ENCODE assay signal across 1 cellular context in the genomic region with DNA sequence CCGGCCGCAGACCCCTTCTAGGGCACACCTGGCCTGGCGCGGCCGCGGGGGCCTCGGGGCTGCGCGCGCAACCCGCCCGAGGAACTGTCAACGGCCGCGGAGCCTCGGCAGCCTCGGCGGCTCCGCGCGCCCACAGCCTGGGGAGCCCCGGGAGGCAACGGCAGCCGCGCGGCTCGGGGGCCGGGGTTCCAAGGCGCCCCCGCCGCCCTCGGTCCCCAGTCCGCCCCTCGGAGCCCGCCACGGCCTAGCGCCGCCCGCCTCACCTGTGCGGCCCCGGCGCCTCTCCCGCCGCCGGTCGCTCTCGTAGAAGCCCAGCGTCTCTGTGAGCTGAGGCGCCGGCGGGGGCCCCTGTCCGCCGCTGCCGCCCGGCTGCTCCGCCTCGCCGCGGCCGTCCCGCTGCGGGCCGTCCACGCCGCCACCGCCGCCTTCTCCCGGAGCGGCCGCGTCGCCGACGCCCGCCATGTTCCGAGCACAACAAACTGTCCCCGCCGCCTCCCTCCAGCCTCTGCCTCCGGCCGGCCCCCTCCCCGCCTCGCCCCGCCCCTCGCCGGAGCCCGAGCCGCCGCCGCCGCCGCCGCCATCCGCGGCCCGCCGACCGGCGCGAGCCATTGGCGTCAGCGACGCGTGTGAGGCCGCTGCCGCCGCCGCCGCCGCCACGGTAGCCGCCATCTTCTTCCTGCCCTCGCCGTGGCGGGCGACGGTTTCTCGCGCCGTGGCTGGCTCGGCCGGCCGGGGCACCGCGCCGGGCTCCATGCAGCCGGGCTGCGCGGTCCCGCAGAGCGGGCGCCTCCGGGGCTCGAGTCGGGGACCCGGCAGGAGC.
TF ChIP-seq lines count a peak whose summit lies in the region.

A gene with protein sequence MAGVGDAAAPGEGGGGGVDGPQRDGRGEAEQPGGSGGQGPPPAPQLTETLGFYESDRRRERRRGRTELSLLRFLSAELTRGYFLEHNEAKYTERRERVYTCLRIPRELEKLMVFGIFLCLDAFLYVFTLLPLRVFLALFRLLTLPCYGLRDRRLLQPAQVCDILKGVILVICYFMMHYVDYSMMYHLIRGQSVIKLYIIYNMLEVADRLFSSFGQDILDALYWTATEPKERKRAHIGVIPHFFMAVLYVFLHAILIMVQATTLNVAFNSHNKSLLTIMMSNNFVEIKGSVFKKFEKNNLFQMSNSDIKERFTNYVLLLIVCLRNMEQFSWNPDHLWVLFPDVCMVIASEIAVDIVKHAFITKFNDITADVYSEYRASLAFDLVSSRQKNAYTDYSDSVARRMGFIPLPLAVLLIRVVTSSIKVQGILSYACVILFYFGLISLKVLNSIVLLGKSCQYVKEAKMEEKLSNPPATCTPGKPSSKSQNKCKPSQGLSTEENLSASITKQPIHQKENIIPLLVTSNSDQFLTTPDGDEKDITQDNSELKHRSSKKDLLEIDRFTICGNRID (minus strand): TSS at position 476 of the 820 bp plus-strand sequence. CDS start 14 bp downstream, at position 462.

TF ChIP-seq in HepG2, 621 proteins besides CTCF, POLR2A, EP300 and RAD21 (continued from another document and continues in another):
- TF ChIP-seq, protein P1, sequence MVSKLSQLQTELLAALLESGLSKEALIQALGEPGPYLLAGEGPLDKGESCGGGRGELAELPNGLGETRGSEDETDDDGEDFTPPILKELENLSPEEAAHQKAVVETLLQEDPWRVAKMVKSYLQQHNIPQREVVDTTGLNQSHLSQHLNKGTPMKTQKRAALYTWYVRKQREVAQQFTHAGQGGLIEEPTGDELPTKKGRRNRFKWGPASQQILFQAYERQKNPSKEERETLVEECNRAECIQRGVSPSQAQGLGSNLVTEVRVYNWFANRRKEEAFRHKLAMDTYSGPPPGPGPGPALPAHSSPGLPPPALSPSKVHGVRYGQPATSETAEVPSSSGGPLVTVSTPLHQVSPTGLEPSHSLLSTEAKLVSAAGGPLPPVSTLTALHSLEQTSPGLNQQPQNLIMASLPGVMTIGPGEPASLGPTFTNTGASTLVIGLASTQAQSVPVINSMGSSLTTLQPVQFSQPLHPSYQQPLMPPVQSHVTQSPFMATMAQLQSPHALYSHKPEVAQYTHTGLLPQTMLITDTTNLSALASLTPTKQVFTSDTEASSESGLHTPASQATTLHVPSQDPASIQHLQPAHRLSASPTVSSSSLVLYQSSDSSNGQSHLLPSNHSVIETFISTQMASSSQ (IDR thresholded peaks at IDR 0.05; ENCODE audit: low read depth): no peak
- TF ChIP-seq, protein P1 (CRISPR knock-in tag; IDR thresholded peaks at IDR 0.05; ENCODE audit: borderline replicate concordance): no peak
- TF ChIP-seq HDAC1 (CRISPR knock-in tag; IDR thresholded peaks at IDR 0.05): no peak
- no peak for TF ChIP-seq ZNF614 (CRISPR knock-in tag; IDR thresholded peaks at IDR 0.05; ENCODE audit: borderline replicate concordance)
- TF ChIP-seq, protein P2, sequence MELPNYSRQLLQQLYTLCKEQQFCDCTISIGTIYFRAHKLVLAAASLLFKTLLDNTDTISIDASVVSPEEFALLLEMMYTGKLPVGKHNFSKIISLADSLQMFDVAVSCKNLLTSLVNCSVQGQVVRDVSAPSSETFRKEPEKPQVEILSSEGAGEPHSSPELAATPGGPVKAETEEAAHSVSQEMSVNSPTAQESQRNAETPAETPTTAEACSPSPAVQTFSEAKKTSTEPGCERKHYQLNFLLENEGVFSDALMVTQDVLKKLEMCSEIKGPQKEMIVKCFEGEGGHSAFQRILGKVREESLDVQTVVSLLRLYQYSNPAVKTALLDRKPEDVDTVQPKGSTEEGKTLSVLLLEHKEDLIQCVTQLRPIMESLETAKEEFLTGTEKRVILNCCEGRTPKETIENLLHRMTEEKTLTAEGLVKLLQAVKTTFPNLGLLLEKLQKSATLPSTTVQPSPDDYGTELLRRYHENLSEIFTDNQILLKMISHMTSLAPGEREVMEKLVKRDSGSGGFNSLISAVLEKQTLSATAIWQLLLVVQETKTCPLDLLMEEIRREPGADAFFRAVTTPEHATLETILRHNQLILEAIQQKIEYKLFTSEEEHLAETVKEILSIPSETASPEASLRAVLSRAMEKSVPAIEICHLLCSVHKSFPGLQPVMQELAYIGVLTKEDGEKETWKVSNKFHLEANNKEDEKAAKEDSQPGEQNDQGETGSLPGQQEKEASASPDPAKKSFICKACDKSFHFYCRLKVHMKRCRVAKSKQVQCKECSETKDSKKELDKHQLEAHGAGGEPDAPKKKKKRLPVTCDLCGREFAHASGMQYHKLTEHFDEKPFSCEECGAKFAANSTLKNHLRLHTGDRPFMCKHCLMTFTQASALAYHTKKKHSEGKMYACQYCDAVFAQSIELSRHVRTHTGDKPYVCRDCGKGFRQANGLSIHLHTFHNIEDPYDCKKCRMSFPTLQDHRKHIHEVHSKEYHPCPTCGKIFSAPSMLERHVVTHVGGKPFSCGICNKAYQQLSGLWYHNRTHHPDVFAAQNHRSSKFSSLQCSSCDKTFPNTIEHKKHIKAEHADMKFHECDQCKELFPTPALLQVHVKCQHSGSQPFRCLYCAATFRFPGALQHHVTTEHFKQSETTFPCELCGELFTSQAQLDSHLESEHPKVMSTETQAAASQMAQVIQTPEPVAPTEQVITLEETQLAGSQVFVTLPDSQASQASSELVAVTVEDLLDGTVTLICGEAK (IDR thresholded peaks at IDR 0.05): no peak
- TF ChIP-seq, protein P2 (CRISPR knock-in tag; IDR thresholded peaks at IDR 0.05): no peak
- TF ChIP-seq, protein P3, sequence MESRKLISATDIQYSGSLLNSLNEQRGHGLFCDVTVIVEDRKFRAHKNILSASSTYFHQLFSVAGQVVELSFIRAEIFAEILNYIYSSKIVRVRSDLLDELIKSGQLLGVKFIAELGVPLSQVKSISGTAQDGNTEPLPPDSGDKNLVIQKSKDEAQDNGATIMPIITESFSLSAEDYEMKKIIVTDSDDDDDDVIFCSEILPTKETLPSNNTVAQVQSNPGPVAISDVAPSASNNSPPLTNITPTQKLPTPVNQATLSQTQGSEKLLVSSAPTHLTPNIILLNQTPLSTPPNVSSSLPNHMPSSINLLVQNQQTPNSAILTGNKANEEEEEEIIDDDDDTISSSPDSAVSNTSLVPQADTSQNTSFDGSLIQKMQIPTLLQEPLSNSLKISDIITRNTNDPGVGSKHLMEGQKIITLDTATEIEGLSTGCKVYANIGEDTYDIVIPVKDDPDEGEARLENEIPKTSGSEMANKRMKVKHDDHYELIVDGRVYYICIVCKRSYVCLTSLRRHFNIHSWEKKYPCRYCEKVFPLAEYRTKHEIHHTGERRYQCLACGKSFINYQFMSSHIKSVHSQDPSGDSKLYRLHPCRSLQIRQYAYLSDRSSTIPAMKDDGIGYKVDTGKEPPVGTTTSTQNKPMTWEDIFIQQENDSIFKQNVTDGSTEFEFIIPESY (CRISPR knock-in tag; IDR thresholded peaks at IDR 0.05): no peak
- TF ChIP-seq ZNF660 (CRISPR knock-in tag; IDR thresholded peaks at IDR 0.05; ENCODE audit: borderline replicate concordance, low read depth): no peak
- no peak for TF ChIP-seq ZNF331 (CRISPR knock-in tag; IDR thresholded peaks at IDR 0.05)
- TF ChIP-seq ZNF329 (CRISPR knock-in tag; IDR thresholded peaks at IDR 0.05; ENCODE audit: low read depth): no peak
- TF ChIP-seq, protein P4, sequence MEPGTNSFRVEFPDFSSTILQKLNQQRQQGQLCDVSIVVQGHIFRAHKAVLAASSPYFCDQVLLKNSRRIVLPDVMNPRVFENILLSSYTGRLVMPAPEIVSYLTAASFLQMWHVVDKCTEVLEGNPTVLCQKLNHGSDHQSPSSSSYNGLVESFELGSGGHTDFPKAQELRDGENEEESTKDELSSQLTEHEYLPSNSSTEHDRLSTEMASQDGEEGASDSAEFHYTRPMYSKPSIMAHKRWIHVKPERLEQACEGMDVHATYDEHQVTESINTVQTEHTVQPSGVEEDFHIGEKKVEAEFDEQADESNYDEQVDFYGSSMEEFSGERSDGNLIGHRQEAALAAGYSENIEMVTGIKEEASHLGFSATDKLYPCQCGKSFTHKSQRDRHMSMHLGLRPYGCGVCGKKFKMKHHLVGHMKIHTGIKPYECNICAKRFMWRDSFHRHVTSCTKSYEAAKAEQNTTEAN (CRISPR knock-in tag; conservative IDR thresholded peaks at IDR 0.05): 0 out of 2 replicates have a peak, but pooled peaks have one; percentile 17
- TF ChIP-seq MED13 (CRISPR knock-in tag; IDR thresholded peaks at IDR 0.05): no peak
- TF ChIP-seq ZNF501 (CRISPR knock-in tag; IDR thresholded peaks at IDR 0.05): no peak
- no peak for TF ChIP-seq EZH2 (conservative IDR thresholded peaks at IDR 0.05; ENCODE audit: low read depth, low read length)
- no peak for TF ChIP-seq SRF (IDR thresholded peaks at IDR 0.05; ENCODE audit: low read depth, low read length)
- TF ChIP-seq HES4 (CRISPR knock-in tag; IDR thresholded peaks at IDR 0.05; ENCODE audit: borderline replicate concordance): 0 out of 2 replicates have a peak, but pooled peaks have one; percentile 31
- TF ChIP-seq, protein P5, sequence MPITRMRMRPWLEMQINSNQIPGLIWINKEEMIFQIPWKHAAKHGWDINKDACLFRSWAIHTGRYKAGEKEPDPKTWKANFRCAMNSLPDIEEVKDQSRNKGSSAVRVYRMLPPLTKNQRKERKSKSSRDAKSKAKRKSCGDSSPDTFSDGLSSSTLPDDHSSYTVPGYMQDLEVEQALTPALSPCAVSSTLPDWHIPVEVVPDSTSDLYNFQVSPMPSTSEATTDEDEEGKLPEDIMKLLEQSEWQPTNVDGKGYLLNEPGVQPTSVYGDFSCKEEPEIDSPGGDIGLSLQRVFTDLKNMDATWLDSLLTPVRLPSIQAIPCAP (CRISPR knock-in tag; IDR thresholded peaks at IDR 0.05; ENCODE audit: low read depth): no peak
- TF ChIP-seq U2AF1 (optimal IDR thresholded peaks at IDR 0.05; ENCODE audit: low read depth, low read length): no peak
